Comparison of ENCODE assay signal across 8 cellular contexts in the genomic region with DNA sequence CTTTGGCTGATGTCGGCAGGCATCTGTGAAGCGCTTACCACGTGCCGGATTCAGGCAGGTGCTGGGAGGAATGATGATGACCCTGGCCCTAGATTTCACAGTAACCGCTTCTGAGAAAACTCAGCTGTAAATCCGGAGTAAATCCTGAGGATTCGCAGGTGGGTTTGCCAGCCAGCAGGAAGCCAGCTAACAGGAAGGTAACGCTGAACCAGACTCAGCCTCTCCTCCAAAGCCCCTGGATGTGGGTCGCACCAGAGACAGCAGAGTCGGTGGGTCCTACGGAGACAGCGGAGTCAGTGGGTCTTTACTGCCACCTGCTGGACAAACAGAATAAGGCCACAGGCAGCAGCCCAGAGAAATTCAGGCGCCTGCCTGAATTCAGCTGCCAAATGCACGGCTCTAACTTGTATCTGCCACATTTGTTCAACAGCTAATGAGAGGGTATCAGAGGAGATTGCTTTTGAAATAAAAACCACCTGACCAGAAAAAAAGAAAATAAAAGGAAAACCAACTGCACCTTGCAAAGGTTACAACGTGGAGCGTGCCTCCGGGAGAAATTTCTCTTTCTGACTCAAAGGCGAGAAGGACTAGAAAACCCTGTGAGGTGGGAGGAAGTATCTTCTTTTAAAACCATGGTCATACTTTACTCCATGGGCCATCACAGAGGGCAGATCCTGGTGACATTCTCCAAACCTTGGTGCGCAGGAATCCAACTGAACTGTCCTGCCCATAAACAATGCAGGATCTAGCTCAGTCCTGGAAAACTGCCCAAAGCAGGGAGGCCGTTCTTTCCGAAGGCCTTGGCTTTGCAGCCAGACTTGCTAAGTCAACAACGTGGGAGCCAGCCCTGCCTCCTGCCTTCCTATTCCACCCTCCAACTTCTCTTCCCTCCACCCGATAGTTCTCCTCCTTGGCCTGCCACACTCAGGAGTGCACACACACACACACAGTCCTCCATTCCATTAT. TPM values are rescaled to one million over a fixed set of nuclear protein-coding genes. Genes with fewer than 3 reads are reported as not detected.
DNase-seq lines count a peak whose midpoint lies in the region; ATAC-seq, FAIRE-seq and TF ChIP-seq lines count a peak whose summit lies in the region.

No MANE protein-coding gene starts in this region.

- peak; percentile 72 for FAIRE-seq in HTR-8/SVneo (lab: Jason Lieb, UNC)

- TF ChIP-seq POLR2A in erythroblast (IDR thresholded peaks at IDR 0.05; ENCODE audit: low read length), result no peak

- peak; percentile 78 for DNase-seq in CD1c-positive myeloid dendritic cell (ENCODE audit: extremely low spot score)
- peak; percentile 89 for DNase-seq in HTR-8/SVneo (ENCODE audit: insufficient read length, low spot score)
- peak; percentile 25 for DNase-seq in NOMO-1 treated with dmso at 0.1 percent for 144 hours (lab: John Stamatoyannopoulos, UW; ENCODE audit: unreplicated experiment)
- peak; percentile 82 for DNase-seq in activated CD8-positive, alpha-beta memory T cell treated with anti-CD3 and anti-CD28 coated beads, Interleukin-2, amount 50 U/mL, for 48 hours
- DNase-seq in erythroblast (lab: John Stamatoyannopoulos, UW), result peak; percentile 48 to 74
- peak; percentile 83 for DNase-seq in mucosa of gallbladder (ENCODE audit: low spot score)
- DNase-seq in stimulated activated CD8-positive, alpha-beta memory T cell treated with anti-CD3 and anti-CD28 coated beads, Interleukin-2, amount 100 ng/mL, for 48 hours (ENCODE audit: low read depth in 2 of 2), result peak; percentile 32 to 53

- ATAC-seq in HG03521 (IDR thresholded peaks at IDR 0.05; ENCODE audit: unreplicated experiment), result no peak

RNA-seq across cellular contexts. Expression of gene COPRS, which starts 16.3 kb away (rescaled TPM):
- 50.9 TPM for total RNA-seq in mucosa of gallbladder

RNA-seq across cellular contexts. Expression of gene UTP6, which starts 58.8 kb away (rescaled TPM):
- total RNA-seq in mucosa of gallbladder, result 44.2 TPM

Comparison
In these comparisons a context has a peak if more than half of its experiments do, and no peak if none do; other contexts are left out.
1. DNase-seq: peak in every context shown above with its lines; median percentile 89 in HTR-8/SVneo; 83 in mucosa of gallbladder; 82 in activated CD8-positive, alpha-beta memory T cell treated with anti-CD3 and anti-CD28 coated beads, Interleukin-2, amount 50 U/mL, for 48 hours; 78 in CD1c-positive myeloid dendritic cell; 61 in erythroblast; 42 in stimulated activated CD8-positive, alpha-beta memory T cell treated with anti-CD3 and anti-CD28 coated beads, Interleukin-2, amount 100 ng/mL, for 48 hours; 25 in NOMO-1 treated with dmso at 0.1 percent for 144 hours.